9 cellular contexts compared by ENCODE assay signal in genomic region chr6:56539503-56540105, GRCh38.
DNase-seq lines count a peak whose midpoint lies in the region; ATAC-seq and TF ChIP-seq lines count a peak whose summit lies in the region.
"Had no signal": no experiment of that assay in that cellular context is flagged by ENCODE, and none has a peak within 500 bp of the region (broad histone marks: within the 10 kb centered on the region; RNA-seq: fewer than 3 reads in every experiment).

No MANE protein-coding gene starts in this region.

- H3K27ac ChIP-seq in HEK293 (ENCODE audit: extremely low read depth, low read depth, low read length), result peak overlapping the region; percentile 95; the same call in 1 of the 2 replicates
- H3K27ac ChIP-seq in VCaP, result peak overlapping the region; percentile 93
- peak overlapping the region in 14 of 21 experiments; percentile 31 to 91 (median 85) for H3K27ac ChIP-seq in skin epidermis

- peaks cover 6% of the 10 kb centered on the region for H3K9me3 Mint-ChIP-seq in glutamatergic neuron (ENCODE audit: unreplicated experiment)

- peaks cover 15% of the 10 kb centered on the region for H3K4me1 Mint-ChIP-seq in glutamatergic neuron (ENCODE audit: low read depth, unreplicated experiment)

- TF ChIP-seq CTCF in HEK293 (tag by site-specific recombination; IDR thresholded peaks at IDR 0.05), result no peak
- no peak for TF ChIP-seq CTCF in VCaP (conservative IDR thresholded peaks at IDR 0.05)
- no peak for TF ChIP-seq CTCF in glutamatergic neuron (IDR thresholded peaks at IDR 0.05; ENCODE audit: partially characterized antibody, unreplicated experiment)

- H3K36me3 Mint-ChIP-seq in glutamatergic neuron (ENCODE audit: unreplicated experiment), result no peaks in the 10 kb centered on the region

- H3K27me3 Mint-ChIP-seq in glutamatergic neuron (ENCODE audit: unreplicated experiment), result peaks cover 6% of the 10 kb centered on the region

- H3K9me3 ChIP-seq in HEK293 (ENCODE audit: control insufficient read depth, insufficient read depth, low read depth, low read length), result no peaks in the 10 kb centered on the region

- POLR2A ChIA-PET in HEK293 (lab: Yijun Ruan, JAX), result no interaction called here

- ATAC-seq in GM19328 (IDR thresholded peaks at IDR 0.05; ENCODE audit: unreplicated experiment), result no peak
- ATAC-seq: activated CD8-positive, alpha-beta T cell treated with anti-CD3 and anti-CD28 coated beads, Interleukin-2, amount 10 ng/mL, durations not matched to agents 7 days and 5 days had no signal

- DNase-seq in glutamatergic neuron, result no peak
- no peak for DNase-seq in SIG-M5 (lab: John Stamatoyannopoulos, UW)
- no peak for DNase-seq in MV-4-11 (lab: John Stamatoyannopoulos, UW)
- no peak for DNase-seq in DMS153 treated with DMSO at 0.1 percent for 48 hours (lab: John Stamatoyannopoulos, UW; ENCODE audit: unreplicated experiment)
- DNase-seq: activated CD8-positive, alpha-beta T cell treated with anti-CD3 and anti-CD28 coated beads, Interleukin-2, amount 10 ng/mL, durations not matched to agents 7 days and 5 days had no signal

- H3K36me3 ChIP-seq in HEK293 (ENCODE audit: control insufficient read depth in 2 of 2, insufficient read depth in 1 of 2, low read length in 2 of 2), result peaks cover 8 to 17% of the 10 kb centered on the region in 2 experiments

- H3K27ac Mint-ChIP-seq in glutamatergic neuron (ENCODE audit: unreplicated experiment), result peak overlapping the region; percentile 89
- H3K27ac Mint-ChIP-seq: activated CD8-positive, alpha-beta T cell treated with anti-CD3 and anti-CD28 coated beads, Interleukin-2, amount 10 ng/mL, durations not matched to agents 7 days and 5 days had no signal

- CTCF ChIA-PET in HEK293 (lab: Yijun Ruan, JAX), result interaction anchor here (0.7 to 1.7 kb wide), 4 partner anchors 10 to 306 kb away, joined by 3 to 4 read pairs (median 3); no protein-coding TSS in a partner anchor

- H3K4me1 ChIP-seq in HEK293 (ENCODE audit: control insufficient read depth, insufficient read depth, low read length), result peaks cover 33% of the 10 kb centered on the region

- H3K4me3 Mint-ChIP-seq in glutamatergic neuron (ENCODE audit: unreplicated experiment), result peak overlapping the region; percentile 85
- H3K4me3 Mint-ChIP-seq: activated CD8-positive, alpha-beta T cell treated with anti-CD3 and anti-CD28 coated beads, Interleukin-2, amount 10 ng/mL, durations not matched to agents 7 days and 5 days had no signal

- H3K4me3 ChIP-seq in HEK293 (ENCODE audit: low read depth, low read length), result peak overlapping the region; percentile 23
- H3K4me3 ChIP-seq in skin epidermis, result peak overlapping the region in 3 of 7 experiments; percentile 1 to 61 (median 43)

TF ChIP-seq in HEK293, 187 proteins besides CTCF, POLR2A, EP300 and RAD21:
- peak; percentile 95 for TF ChIP-seq PRDM6 (tag by site-specific recombination; IDR thresholded peaks at IDR 0.05)
- 0 out of 2 replicates have a peak, but pooled peaks have one; percentile 30 for TF ChIP-seq ZNF362 (tag by site-specific recombination; IDR thresholded peaks at IDR 0.05)
- TF ChIP-seq, protein P1, sequence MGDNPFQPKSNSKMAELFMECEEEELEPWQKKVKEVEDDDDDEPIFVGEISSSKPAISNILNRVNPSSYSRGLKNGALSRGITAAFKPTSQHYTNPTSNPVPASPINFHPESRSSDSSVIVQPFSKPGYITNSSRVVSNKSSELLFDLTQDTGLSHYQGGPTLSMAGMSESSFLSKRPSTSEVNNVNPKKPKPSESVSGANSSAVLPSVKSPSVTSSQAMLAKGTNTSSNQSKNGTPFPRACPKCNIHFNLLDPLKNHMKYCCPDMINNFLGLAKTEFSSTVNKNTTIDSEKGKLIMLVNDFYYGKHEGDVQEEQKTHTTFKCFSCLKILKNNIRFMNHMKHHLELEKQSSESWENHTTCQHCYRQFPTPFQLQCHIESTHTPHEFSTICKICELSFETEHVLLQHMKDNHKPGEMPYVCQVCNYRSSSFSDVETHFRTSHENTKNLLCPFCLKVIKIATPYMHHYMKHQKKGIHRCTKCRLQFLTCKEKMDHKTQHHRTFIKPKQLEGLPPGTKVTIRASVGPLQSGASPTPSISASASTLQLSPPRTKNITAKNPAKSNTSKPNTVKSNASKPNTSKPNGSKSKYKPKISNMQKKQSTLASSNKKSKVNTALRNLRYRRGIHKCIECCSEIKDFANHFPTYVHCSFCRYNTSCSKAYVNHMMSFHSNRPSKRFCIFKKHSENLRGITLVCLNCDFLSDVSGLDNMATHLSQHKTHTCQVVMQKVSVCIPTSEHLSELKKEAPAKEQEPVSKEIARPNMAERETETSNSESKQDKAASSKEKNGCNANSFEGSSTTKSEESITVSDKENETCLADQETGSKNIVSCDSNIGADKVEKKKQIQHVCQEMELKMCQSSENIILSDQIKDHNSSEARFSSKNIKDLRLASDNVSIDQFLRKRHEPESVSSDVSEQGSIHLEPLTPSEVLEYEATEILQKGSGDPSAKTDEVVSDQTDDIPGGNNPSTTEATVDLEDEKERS (tag by site-specific recombination; IDR thresholded peaks at IDR 0.05), result no peak
- TF ChIP-seq SP7 (tag by site-specific recombination; IDR thresholded peaks at IDR 0.05), result 0 out of 2 replicates have a peak, but pooled peaks have one; percentile 10
- TF ChIP-seq, protein P2, sequence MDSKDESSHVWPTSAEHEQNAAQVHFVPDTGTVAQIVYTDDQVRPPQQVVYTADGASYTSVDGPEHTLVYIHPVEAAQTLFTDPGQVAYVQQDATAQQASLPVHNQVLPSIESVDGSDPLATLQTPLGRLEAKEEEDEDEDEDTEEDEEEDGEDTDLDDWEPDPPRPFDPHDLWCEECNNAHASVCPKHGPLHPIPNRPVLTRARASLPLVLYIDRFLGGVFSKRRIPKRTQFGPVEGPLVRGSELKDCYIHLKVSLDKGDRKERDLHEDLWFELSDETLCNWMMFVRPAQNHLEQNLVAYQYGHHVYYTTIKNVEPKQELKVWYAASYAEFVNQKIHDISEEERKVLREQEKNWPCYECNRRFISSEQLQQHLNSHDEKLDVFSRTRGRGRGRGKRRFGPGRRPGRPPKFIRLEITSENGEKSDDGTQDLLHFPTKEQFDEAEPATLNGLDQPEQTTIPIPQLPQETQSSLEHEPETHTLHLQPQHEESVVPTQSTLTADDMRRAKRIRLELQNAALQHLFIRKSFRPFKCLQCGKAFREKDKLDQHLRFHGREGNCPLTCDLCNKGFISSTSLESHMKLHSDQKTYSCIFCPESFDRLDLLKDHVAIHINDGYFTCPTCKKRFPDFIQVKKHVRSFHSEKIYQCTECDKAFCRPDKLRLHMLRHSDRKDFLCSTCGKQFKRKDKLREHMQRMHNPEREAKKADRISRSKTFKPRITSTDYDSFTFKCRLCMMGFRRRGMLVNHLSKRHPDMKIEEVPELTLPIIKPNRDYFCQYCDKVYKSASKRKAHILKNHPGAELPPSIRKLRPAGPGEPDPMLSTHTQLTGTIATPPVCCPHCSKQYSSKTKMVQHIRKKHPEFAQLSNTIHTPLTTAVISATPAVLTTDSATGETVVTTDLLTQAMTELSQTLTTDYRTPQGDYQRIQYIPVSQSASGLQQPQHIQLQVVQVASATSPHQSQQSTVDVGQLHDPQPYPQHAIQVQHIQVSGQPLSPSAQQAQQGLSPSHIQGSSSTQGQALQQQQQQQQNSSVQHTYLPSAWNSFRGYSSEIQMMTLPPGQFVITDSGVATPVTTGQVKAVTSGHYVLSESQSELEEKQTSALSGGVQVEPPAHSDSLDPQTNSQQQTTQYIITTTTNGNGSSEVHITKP (tag by site-specific recombination; IDR thresholded peaks at IDR 0.05), result no peak
- TF ChIP-seq ZNF560 (tag by site-specific recombination; IDR thresholded peaks at IDR 0.05; ENCODE audit: borderline replicate concordance), result no peak
- TF ChIP-seq ZNF555 (tag by site-specific recombination; conservative IDR thresholded peaks at IDR 0.05), result no peak
- 0 out of 2 replicates have a peak, but pooled peaks have one; percentile 68 for TF ChIP-seq ZNF2 (tag by site-specific recombination; IDR thresholded peaks at IDR 0.05)
- TF ChIP-seq ZNF248 (tag by site-specific recombination; IDR thresholded peaks at IDR 0.05), result no peak
- TF ChIP-seq KLF10 (tag by site-specific recombination; IDR thresholded peaks at IDR 0.05), result no peak
- no peak for TF ChIP-seq GLI4 (tag by site-specific recombination; IDR thresholded peaks at IDR 0.05)
- no peak for TF ChIP-seq ZNF624 (tag by site-specific recombination; IDR thresholded peaks at IDR 0.05)
- no peak for TF ChIP-seq SALL2 (tag by site-specific recombination; IDR thresholded peaks at IDR 0.05; ENCODE audit: borderline replicate concordance)
- TF ChIP-seq ZEB2 (tag by site-specific recombination; IDR thresholded peaks at IDR 0.05), result no peak
- TF ChIP-seq MEIS1 (CRISPR knock-in tag; IDR thresholded peaks at IDR 0.05; ENCODE audit: borderline replicate concordance), result no peak
- TF ChIP-seq ZNF341 (tag by site-specific recombination; IDR thresholded peaks at IDR 0.05; ENCODE audit: low read depth), result no peak
TF ChIP-seq in HEK293: peak in this region for 4.
